Comparison of ENCODE assay signal across 34 cellular contexts in the genomic region with DNA sequence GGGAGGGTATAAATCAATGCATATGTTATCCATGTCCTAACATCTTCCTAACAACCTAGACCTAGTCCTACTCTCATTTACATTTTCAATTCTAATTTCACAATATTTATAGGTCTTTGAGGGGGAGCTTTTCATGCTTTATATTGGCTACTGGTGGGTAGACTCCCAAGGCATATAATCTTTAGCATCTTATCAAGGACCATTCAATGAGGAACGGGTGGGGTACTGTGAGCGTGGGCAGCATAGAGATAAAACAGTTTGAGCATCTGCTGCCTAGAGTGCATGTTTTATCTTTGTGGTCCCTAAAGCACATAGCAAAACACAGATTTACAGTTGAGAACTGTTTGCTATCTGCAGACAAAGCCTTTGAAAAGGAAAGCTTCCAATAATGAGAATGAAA.
"Had no signal": no experiment of that assay in that cellular context is flagged by ENCODE, and none has a peak within 500 bp of the region (broad histone marks: within the 10 kb centered on the region; RNA-seq: fewer than 3 reads in every experiment).

No MANE protein-coding gene starts in this region.

- H3K27ac ChIP-seq: KMS-11 had no signal

- H3K9ac ChIP-seq: KMS-11 had no signal

- H3K36me3 ChIP-seq: MG63 had no signal

- H3K4me2 ChIP-seq: KMS-11 had no signal

- H3K9me3 ChIP-seq: MG63 had no signal

- H3K4me3 ChIP-seq: MG63 had no signal

- DNase-seq: Karpas-422, Kasumi-1, MG63, MM.1S, MV-4-11, NCI-H1048, NCI-H1092, NCI-H1092 treated with DMSO at 0.1 percent for 48 hours, NCI-H1105, NCI-H1105 treated with DMSO at 0.1 percent for 48 hours, NCI-H1417, NCI-H1417 treated with DMSO at 0.1 percent for 48 hours, NCI-H1436, NCI-H1436 treated with DMSO at 0.1 percent for 48 hours, NCI-H146, NCI-H1694, NCI-H1694 treated with DMSO at 0.1 percent for 48 hours, NCI-H187, NCI-H187 treated with DMSO at 0.1 percent for 48 hours, NCI-H1930, NCI-H2029, NCI-H2029 treated with DMSO at 0.1 percent for 48 hours, NCI-H2081, NCI-H2081 treated with DMSO at 0.1 percent for 48 hours, NCI-H2107, NCI-H2171, NCI-H2171 treated with DMSO at 0.1 percent for 48 hours, NCI-H2227 treated with DMSO at 0.1 percent for 48 hours, NCI-H226, NCI-H345, NCI-H446, NCI-H446 treated with DMSO at 0.1 percent for 48 hours, NCI-H510A had no signal
